Comparison of ENCODE assay signal across 1 cellular context in genomic region chr17:66829386-66829864, GRCh38.
A peak's percentile ranks its signal among the peaks of the same experiment; 100 is the strongest.
TF ChIP-seq lines count a peak whose summit lies in the region.

No MANE protein-coding gene starts in this region.

TF ChIP-seq in HepG2, 621 proteins besides CTCF, POLR2A, EP300 and RAD21 (continued from another document and continues in another):
- TF ChIP-seq TFDP1 (CRISPR knock-in tag; IDR thresholded peaks at IDR 0.05; ENCODE audit: borderline replicate concordance) (no peak), FOXK2 (IDR thresholded peaks at IDR 0.05) (no peak), SNRNP70 (IDR thresholded peaks at IDR 0.05; ENCODE audit: low read depth, low read length) (no peak), HIC2 (CRISPR knock-in tag; IDR thresholded peaks at IDR 0.05; ENCODE audit: low read depth) (no peak), ZNF563 (CRISPR knock-in tag; IDR thresholded peaks at IDR 0.05) (no peak), HDAC1 (CRISPR knock-in tag; IDR thresholded peaks at IDR 0.05) (no peak), E2F2 (CRISPR knock-in tag; IDR thresholded peaks at IDR 0.05; ENCODE audit: borderline replicate concordance) (no peak), IRF2 (CRISPR knock-in tag; IDR thresholded peaks at IDR 0.05) (no peak), NKX3-1 (CRISPR knock-in tag; IDR thresholded peaks at IDR 0.05) (no peak), ZNF891 (CRISPR knock-in tag; IDR thresholded peaks at IDR 0.05) (no peak), ZNF10 (CRISPR knock-in tag; IDR thresholded peaks at IDR 0.05; ENCODE audit: borderline replicate concordance, low read depth) (no peak), ARNT2 (CRISPR knock-in tag; IDR thresholded peaks at IDR 0.05; ENCODE audit: low read depth) (no peak), ZNF773 (CRISPR knock-in tag; IDR thresholded peaks at IDR 0.05; ENCODE audit: borderline replicate concordance) (no peak), ZNF292 (CRISPR knock-in tag; IDR thresholded peaks at IDR 0.05; ENCODE audit: borderline replicate concordance, low read depth) (no peak), NCOR1 (IDR thresholded peaks at IDR 0.05; ENCODE audit: borderline replicate concordance, low read length) (no peak), PBX3 (CRISPR knock-in tag; IDR thresholded peaks at IDR 0.05; ENCODE audit: borderline replicate concordance) (no peak), FOSL2 (CRISPR knock-in tag; IDR thresholded peaks at IDR 0.05) (peak; percentile 33; the same call in 1 of the 2 replicates), KAT2B (IDR thresholded peaks at IDR 0.05; ENCODE audit: borderline replicate concordance, low read depth, low read length) (no peak), DZIP1 (CRISPR knock-in tag; IDR thresholded peaks at IDR 0.05) (no peak), ZNF644 (CRISPR knock-in tag; IDR thresholded peaks at IDR 0.05; ENCODE audit: low read depth) (0 out of 2 replicates have a peak, but pooled peaks have one; percentile 17), RORA (CRISPR knock-in tag; IDR thresholded peaks at IDR 0.05) (no peak), NFKB2 (CRISPR knock-in tag; IDR thresholded peaks at IDR 0.05; ENCODE audit: borderline replicate concordance) (0 out of 2 replicates have a peak, but pooled peaks have one; percentile 56), TFAP4 (IDR thresholded peaks at IDR 0.05; ENCODE audit: borderline replicate concordance, low read depth) (peak; percentile 45; the same call in 1 of the 2 replicates), AKAP8 (CRISPR knock-in tag; IDR thresholded peaks at IDR 0.05) (no peak), KLF15 (CRISPR knock-in tag; IDR thresholded peaks at IDR 0.05; ENCODE audit: borderline replicate concordance) (no peak), ZFP36L1 (CRISPR knock-in tag; IDR thresholded peaks at IDR 0.05) (no peak; the same call in 1 of the 2 replicates), TSC22D2 (CRISPR knock-in tag; IDR thresholded peaks at IDR 0.05; ENCODE audit: borderline replicate concordance) (peak; percentile 72; the same call in 1 of the 2 replicates), MXD1 (CRISPR knock-in tag; IDR thresholded peaks at IDR 0.05) (no peak), ZNF33A (CRISPR knock-in tag; IDR thresholded peaks at IDR 0.05; ENCODE audit: borderline replicate concordance) (no peak), ZNF691 (CRISPR knock-in tag; IDR thresholded peaks at IDR 0.05; ENCODE audit: borderline replicate concordance, low read depth) (no peak), ZNF317 (CRISPR knock-in tag; IDR thresholded peaks at IDR 0.05) (no peak), ZNF256 (CRISPR knock-in tag; conservative IDR thresholded peaks at IDR 0.05) (no peak), MAF1 (CRISPR knock-in tag; IDR thresholded peaks at IDR 0.05; ENCODE audit: borderline replicate concordance) (no peak), FOXO4 (CRISPR knock-in tag; conservative IDR thresholded peaks at IDR 0.05) (0 out of 2 replicates have a peak, but pooled peaks have one; percentile 35), SMC3 (IDR thresholded peaks at IDR 0.05; ENCODE audit: low read length) (no peak), ZNF503 (CRISPR knock-in tag; IDR thresholded peaks at IDR 0.05) (0 out of 2 replicates have a peak, but pooled peaks have one; percentile 28), ZNF670 (CRISPR knock-in tag; IDR thresholded peaks at IDR 0.05; ENCODE audit: borderline replicate concordance) (no peak), RERE (CRISPR knock-in tag; IDR thresholded peaks at IDR 0.05; ENCODE audit: low read depth) (no peak), GPBP1L1 (CRISPR knock-in tag; IDR thresholded peaks at IDR 0.05) (no peak), ZBTB21 (CRISPR knock-in tag; IDR thresholded peaks at IDR 0.05) (no peak)
